Comparison of ENCODE assay signal across 1 cellular context in the genomic region with DNA sequence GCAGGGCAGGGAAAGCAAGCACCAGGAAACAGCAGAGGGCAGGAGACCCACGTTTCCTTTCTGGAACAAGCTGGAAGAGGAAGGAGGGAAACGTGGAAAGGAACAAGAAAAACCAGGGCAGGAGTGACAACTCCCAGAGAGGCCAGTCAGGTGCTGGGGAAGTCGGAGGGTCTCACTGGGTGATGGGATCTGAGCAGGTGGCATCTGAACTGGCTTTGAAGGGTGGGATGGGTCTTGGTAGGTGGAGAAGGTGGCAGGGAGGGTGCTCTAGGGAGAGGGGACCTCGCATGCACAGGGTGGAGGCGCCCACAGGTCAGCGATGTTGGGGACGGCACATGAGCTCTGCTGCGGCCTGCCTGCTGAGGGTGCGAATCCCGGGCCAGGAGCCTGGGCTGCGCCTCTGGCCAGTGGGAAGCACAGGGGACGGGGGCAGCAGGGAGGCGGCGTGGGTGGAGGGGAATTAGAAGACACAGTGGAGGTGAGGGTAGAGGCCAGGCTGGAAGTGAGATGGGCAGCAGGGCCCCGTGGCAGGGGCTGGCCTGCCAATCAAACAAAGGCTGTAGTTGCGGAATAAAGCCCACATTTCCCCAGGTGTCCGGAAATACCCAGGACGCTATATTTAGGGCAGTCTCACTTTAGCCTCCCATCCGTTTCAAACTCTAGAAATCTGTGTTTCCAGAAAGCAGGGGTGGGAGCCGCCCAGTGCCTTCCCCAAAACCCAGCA. TPM values are rescaled to one million over a fixed set of nuclear protein-coding genes. Genes with fewer than 3 reads are reported as not detected.
"Had no signal": no experiment of that assay in that cellular context is flagged by ENCODE, and none has a peak within 500 bp of the region (broad histone marks: within the 10 kb centered on the region; RNA-seq: fewer than 3 reads in every experiment).

No MANE protein-coding gene starts in this region.

RNA-seq across cellular contexts. Expression of a gene that starts 4.7 kb away (rescaled TPM):
- polyA plus RNA-seq: cardiac muscle cell had no signal

RNA-seq across cellular contexts. Expression of a gene that starts 12.8 kb away (rescaled TPM):
- total RNA-seq: cardiac muscle cell had no signal
